In the genomic region with DNA sequence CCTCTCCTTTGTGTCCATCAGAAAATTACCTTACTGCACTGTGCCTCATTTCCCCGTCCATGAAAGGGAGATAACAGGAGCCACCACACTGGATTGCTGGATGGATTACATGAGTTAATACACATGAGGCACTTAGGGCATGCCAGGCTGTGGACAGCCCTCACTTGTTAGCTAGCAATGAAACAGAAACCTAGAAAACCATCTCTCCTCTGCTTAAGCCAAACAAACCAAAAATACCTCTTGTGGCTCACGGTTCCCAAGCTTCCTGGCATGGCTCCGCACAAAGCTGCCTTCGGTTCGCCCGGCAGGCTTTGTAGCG, we compare ENCODE assay signal across 8 cellular contexts. TPM values are rescaled to one million over a fixed set of nuclear protein-coding genes. Genes with fewer than 3 reads are reported as not detected.
DNase-seq lines count a peak whose midpoint lies in the region; ATAC-seq and TF ChIP-seq lines count a peak whose summit lies in the region.

No MANE protein-coding gene starts in this region.

- H3K27ac ChIP-seq in hepatocyte: peak overlapping the region; percentile 89

- peaks cover 7% of the 10 kb centered on the region for H3K27me3 ChIP-seq in hepatocyte
- H3K27me3 ChIP-seq in skeletal muscle satellite cell (ENCODE audit: control insufficient read depth, insufficient read depth, low read length): no peaks in the 10 kb centered on the region

- H3K9me3 Mint-ChIP-seq in activated T-helper 17 cell treated with anti-CD3 and anti-CD28 coated beads, Interleukin-2, amount 50 U/mL, for 72 hours: no peaks in the 10 kb centered on the region

- ATAC-seq in GM19455 (IDR thresholded peaks at IDR 0.05; ENCODE audit: unreplicated experiment) (peak; percentile 32), HG03469 (IDR thresholded peaks at IDR 0.05; ENCODE audit: unreplicated experiment) (peak; percentile 13)
- ATAC-seq in activated T-helper 17 cell treated with anti-CD3 and anti-CD28 coated beads, Interleukin-2, amount 50 U/mL, for 72 hours (replicated peaks): peak; percentile 23

- H2AFZ ChIP-seq in hepatocyte: peak overlapping the region; percentile 71

- no peaks in the 10 kb centered on the region for H3K9me2 ChIP-seq in hepatocyte (replicated peaks; ENCODE audit: insufficient read depth)

- peak overlapping the region; percentile 96 for H3K9ac ChIP-seq in skeletal muscle satellite cell (ENCODE audit: low read depth, low read length)

- no peaks in the 10 kb centered on the region for H4K20me1 ChIP-seq in hepatocyte (ENCODE audit: insufficient read depth, poor library complexity, severe bottlenecking)

- H3K27me3 Mint-ChIP-seq in activated T-helper 17 cell treated with anti-CD3 and anti-CD28 coated beads, Interleukin-2, amount 50 U/mL, for 72 hours: peaks cover 9% of the 10 kb centered on the region

- H3K9me3 ChIP-seq in hepatocyte (ENCODE audit: low read depth) (no peaks in the 10 kb centered on the region), skeletal muscle satellite cell (replicated peaks; ENCODE audit: low read length) (no peaks in the 10 kb centered on the region)

- peak overlapping the region; percentile 53 for H3K27ac Mint-ChIP-seq in activated T-helper 17 cell treated with anti-CD3 and anti-CD28 coated beads, Interleukin-2, amount 50 U/mL, for 72 hours

- H3K4me1 ChIP-seq in hepatocyte (ENCODE audit: insufficient read depth) (peaks cover 6% of the 10 kb centered on the region), skeletal muscle satellite cell (ENCODE audit: control insufficient read depth, insufficient read depth, low read length) (peaks cover 11% of the 10 kb centered on the region)

- H3K4me3 Mint-ChIP-seq in activated T-helper 17 cell treated with anti-CD3 and anti-CD28 coated beads, Interleukin-2, amount 50 U/mL, for 72 hours: peak overlapping the region; percentile 86

- under 1% methylated on average over 7 of the region's 7 CpGs for WGBS in hepatocyte (ENCODE audit: low lambda C conversion rate, missing lambda C conversion rate)

- peak; percentile 30 for DNase-seq in DMS153 treated with DMSO at 0.1 percent for 48 hours (lab: John Stamatoyannopoulos, UW; ENCODE audit: unreplicated experiment)
- DNase-seq in hepatocyte (ENCODE audit: low spot score): no peak
- DNase-seq in HCEC 1CT: no peak
- DNase-seq in NCI-H2081 (lab: John Stamatoyannopoulos, UW): no peak

- H3K79me2 ChIP-seq in hepatocyte: peaks cover 31% of the 10 kb centered on the region

- H3K36me3 ChIP-seq in hepatocyte (replicated peaks; ENCODE audit: insufficient read depth, low read depth) (no peaks in the 10 kb centered on the region), skeletal muscle satellite cell (ENCODE audit: insufficient read depth, low read length) (peaks cover 11% of the 10 kb centered on the region)

- peaks cover 10% of the 10 kb centered on the region for H3K36me3 Mint-ChIP-seq in activated T-helper 17 cell treated with anti-CD3 and anti-CD28 coated beads, Interleukin-2, amount 50 U/mL, for 72 hours (ENCODE audit: low read depth)

- H3K4me1 Mint-ChIP-seq in activated T-helper 17 cell treated with anti-CD3 and anti-CD28 coated beads, Interleukin-2, amount 50 U/mL, for 72 hours: no peaks in the 10 kb centered on the region

- H3K4me3 ChIP-seq in hepatocyte: peak overlapping the region; percentile 93
- peak overlapping the region; percentile 98 for H3K4me3 ChIP-seq in skeletal muscle satellite cell (ENCODE audit: low read length)

- TF ChIP-seq CTCF in hepatocyte (IDR thresholded peaks at IDR 0.05; ENCODE audit: poor library complexity): no peak

- H3K4me2 ChIP-seq in hepatocyte (peak overlapping the region; percentile 88), skeletal muscle satellite cell (ENCODE audit: low read length) (peak overlapping the region; percentile 86)

RNA-seq across cellular contexts. Expression of a gene that starts 0.7 kb away (rescaled TPM):
- total RNA-seq in activated T-helper 17 cell treated with anti-CD3 and anti-CD28 coated beads, Interleukin-2, amount 50 U/mL, for 72 hours: 10 to 100 TPM in 1 of 2 donors, 1 to 10 TPM in 1; 9.2 to 11.7 TPM
- 14.7 and 15.1 TPM in 2 replicates for total RNA-seq in hepatocyte
- 7.5 and 9.7 TPM in 2 replicates for polyA plus RNA-seq in hepatocyte
- total RNA-seq in skeletal muscle satellite cell (2012; rRNA removed): 10.9 and 14.2 TPM in 2 replicates

RNA-seq across cellular contexts. Expression of a gene that starts 13.7 kb away (rescaled TPM):
- under 1 TPM in 1 of 2 donors, not detected in 1; 0.58 TPM for total RNA-seq in activated T-helper 17 cell treated with anti-CD3 and anti-CD28 coated beads, Interleukin-2, amount 50 U/mL, for 72 hours
- 24.8 and 30.8 TPM in 2 replicates for total RNA-seq in hepatocyte
- 24.4 and 29.2 TPM in 2 replicates for polyA plus RNA-seq in hepatocyte
- total RNA-seq in skeletal muscle satellite cell (2012; rRNA removed): 11.6 and 15.7 TPM in 2 replicates

Comparison
In these comparisons a context has a peak if more than half of its experiments do, and no peak if none do; other contexts are left out.
1. RNA of a gene that starts 13.7 kb away (total RNA-seq): 24.8 to 30.8 TPM in hepatocyte; 0.58 TPM in activated T-helper 17 cell treated with anti-CD3 and anti-CD28 coated beads, Interleukin-2, amount 50 U/mL, for 72 hours; every median in the first group is over 10 times any median in the second.
2. Peak in every context shown above with its lines, with median percentiles within 50 percentile points of each other: ATAC-seq.